In the genomic region with DNA sequence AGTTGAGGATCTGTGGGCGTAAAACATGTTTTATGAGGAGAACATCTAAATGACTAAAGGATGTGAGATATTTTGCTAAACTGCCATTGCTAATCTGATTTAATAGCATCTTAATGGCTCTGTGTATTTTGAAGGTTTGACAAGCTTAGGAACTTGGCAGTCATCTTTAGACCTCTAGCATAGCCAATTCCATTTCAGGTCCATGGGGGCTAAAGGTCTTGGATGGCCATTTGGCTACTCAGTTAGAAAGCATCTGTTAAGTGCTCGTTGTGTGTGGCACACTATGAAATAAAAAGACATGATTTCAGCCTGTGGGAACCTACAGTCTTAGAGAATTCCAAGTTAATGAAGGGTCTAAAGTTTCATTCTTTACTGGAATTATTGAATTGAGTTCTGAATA, we compare ENCODE assay signal across 22 cellular contexts.
DNase-seq lines count a peak whose midpoint lies in the region; ATAC-seq, FAIRE-seq and TF ChIP-seq lines count a peak whose summit lies in the region.
"Had no signal": no experiment of that assay in that cellular context is flagged by ENCODE, and none has a peak within 500 bp of the region (broad histone marks: within the 10 kb centered on the region; RNA-seq: fewer than 3 reads in every experiment).

No MANE protein-coding gene starts in this region.

- no peak overlapping the region for H3K4me3 ChIP-seq in heart right ventricle
- no peak overlapping the region for H3K4me3 ChIP-seq in aorta (ENCODE audit: low read length in 2 of 2)
- H3K4me3 ChIP-seq: BLaER1 treated with 17β-estradiol and CSF1 and Interleukin-3, amounts not matched to agents 10 nM and 100 nM; GM23338 had no signal

- H3K4me1 ChIP-seq in heart right ventricle (no peaks in the 10 kb centered on the region), aorta (ENCODE audit: control insufficient read depth in 1 of 2, insufficient read depth in 2 of 2, low read length in 2 of 2) (peaks cover 2% of the 10 kb centered on the region in 2 donors)

- H3K27me3 ChIP-seq in heart right ventricle, result no peaks in the 10 kb centered on the region
- H3K27me3 ChIP-seq in aorta (ENCODE audit: control insufficient read depth in 1 of 2, insufficient read depth in 2 of 2, low read length in 1 of 2), result no peaks in the 10 kb centered on the region
- H3K27me3 ChIP-seq: BLaER1 treated with 17β-estradiol and CSF1 and Interleukin-3, amounts not matched to agents 10 nM and 100 nM had no signal

- FAIRE-seq in D721Med (lab: Jason Lieb, UNC), result peak; percentile 11
- FAIRE-seq: G401.6, GM12891, GM18507, H54, HepG2 had no signal

- intact Hi-C loops in Right ventricle myocardium superior (cut with DNase I) (no loop called here), heart right ventricle (cut with DNase I) (no loop called here), aorta (cut with DNase I) (no loop called here)

- TF ChIP-seq CTCF in heart right ventricle (IDR thresholded peaks at IDR 0.05), result no peak
- no peak for TF ChIP-seq CTCF in D721Med (IDR thresholded peaks at IDR 0.05; ENCODE audit: insufficient read depth, missing control alignments)

- H3K36me3 ChIP-seq in heart right ventricle (no peaks in the 10 kb centered on the region), aorta (ENCODE audit: control insufficient read depth in 1 of 2, insufficient read depth in 2 of 2, low read length in 1 of 2) (no peaks in the 10 kb centered on the region)
- H3K36me3 ChIP-seq: BLaER1 treated with 17β-estradiol and CSF1 and Interleukin-3, amounts not matched to agents 10 nM and 100 nM had no signal

- no peak for DNase-seq in Right ventricle myocardium superior
- DNase-seq in heart right ventricle, result no peak
- DNase-seq in D721Med (ENCODE audit: insufficient read length, low spot score), result no peak
- peak; percentile 32 for DNase-seq in cerebellum (ENCODE audit: low spot score)
- no peak for DNase-seq in aorta
- DNase-seq: 8988T; Calu3; CD8-positive, alpha-beta T cell; DMS 273 treated with DMSO at 0.1 percent for 48 hours; DMS53; DND-41; EL; HCEC 1CT had no signal

- WGBS in heart right ventricle, 2 donors, result 75 to 84% methylated on average over 2 of the region's 2 CpGs
- WGBS in aorta, 2 donors, result 36 to 46% methylated on average over 2 of the region's 2 CpGs

- H3K9me3 ChIP-seq in heart right ventricle (no peaks in the 10 kb centered on the region), aorta (ENCODE audit: control insufficient read depth, low read length) (no peaks in the 10 kb centered on the region)
- H3K9me3 ChIP-seq: BLaER1 treated with 17β-estradiol and CSF1 and Interleukin-3, amounts not matched to agents 10 nM and 100 nM had no signal

- ATAC-seq in Right ventricle myocardium superior (ENCODE audit: poor library complexity) (peak; percentile 62), heart right ventricle (no peak), aorta (ENCODE audit: low FRiP score) (peak; percentile 19), HG02840 (IDR thresholded peaks at IDR 0.05; ENCODE audit: low FRiP score, unreplicated experiment) (no peak), HG02973 (IDR thresholded peaks at IDR 0.05; ENCODE audit: unreplicated experiment) (no peak)
- ATAC-seq: CD8-positive, alpha-beta T cell; GM23338; HepG2 had no signal

- no peak overlapping the region for H3K27ac ChIP-seq in heart right ventricle
- no peak overlapping the region for H3K27ac ChIP-seq in aorta (ENCODE audit: low read depth in 1 of 2, low read length in 2 of 2)
- H3K27ac ChIP-seq: BLaER1 treated with 17β-estradiol and CSF1 and Interleukin-3, amounts not matched to agents 10 nM and 100 nM had no signal

Comparison
In these comparisons a context has a peak if more than half of its experiments do, and no peak if none do; other contexts are left out.
1. ATAC-seq: peak in Right ventricle myocardium superior (single experiment) and aorta (single experiment); none in heart right ventricle (0 of 8), HG02840 (single experiment) and HG02973 (single experiment).